Comparison of ENCODE assay signal across 9 cellular contexts in genomic region chr17:1110524-1110843, GRCh38.
A peak's percentile ranks its signal among the peaks of the same experiment; 100 is the strongest.
DNase-seq lines count a peak whose midpoint lies in the region; ATAC-seq and FAIRE-seq lines count a peak whose summit lies in the region.
"Had no signal": no experiment of that assay in that cellular context is flagged by ENCODE, and none has a peak within 500 bp of the region (broad histone marks: within the 10 kb centered on the region; RNA-seq: fewer than 3 reads in every experiment).

No MANE protein-coding gene starts in this region.

- peak overlapping the region; percentile 85 for H3K4me3 Mint-ChIP-seq in activated CD4-positive, alpha-beta memory T cell treated with anti-CD3 and anti-CD28 coated beads, Interleukin-2, amount 10 ng/mL, durations not matched to agents 7 days and 5 days
- H3K4me3 Mint-ChIP-seq in stimulated activated naive CD8-positive, alpha-beta T cell treated with anti-CD3 and anti-CD28 coated beads, Interleukin-15, amount 100 ng/mL, for 72 hours: peak overlapping the region; percentile 94 to 97

- H3K36me3 Mint-ChIP-seq in activated CD4-positive, alpha-beta memory T cell treated with anti-CD3 and anti-CD28 coated beads, Interleukin-2, amount 10 ng/mL, durations not matched to agents 7 days and 5 days (ENCODE audit: low read depth): peaks cover 16% of the 10 kb centered on the region

- POLR2A ChIA-PET in activated CD4-positive, alpha-beta memory T cell treated with anti-CD3 and anti-CD28 coated beads, Interleukin-2, amount 10 ng/mL, durations not matched to agents 7 days and 5 days (lab: Charles Lee): interaction anchor here (1.0 to 3.1 kb wide), 2 partner anchors 14 to 405 kb away, joined by 4 to 11 read pairs; partner anchors contain the start of gene INPP5K

- H3K9me3 Mint-ChIP-seq in activated CD4-positive, alpha-beta memory T cell treated with anti-CD3 and anti-CD28 coated beads, Interleukin-2, amount 10 ng/mL, durations not matched to agents 7 days and 5 days: no peaks in the 10 kb centered on the region
- no peaks in the 10 kb centered on the region for H3K9me3 Mint-ChIP-seq in stimulated activated naive CD8-positive, alpha-beta T cell treated with anti-CD3 and anti-CD28 coated beads, Interleukin-15, amount 100 ng/mL, for 72 hours

- no peaks in the 10 kb centered on the region for H3K27me3 Mint-ChIP-seq in activated CD4-positive, alpha-beta memory T cell treated with anti-CD3 and anti-CD28 coated beads, Interleukin-2, amount 10 ng/mL, durations not matched to agents 7 days and 5 days
- no peaks in the 10 kb centered on the region for H3K27me3 Mint-ChIP-seq in stimulated activated naive CD8-positive, alpha-beta T cell treated with anti-CD3 and anti-CD28 coated beads, Interleukin-15, amount 100 ng/mL, for 72 hours

- peaks cover 66% of the 10 kb centered on the region for H3K4me1 Mint-ChIP-seq in activated CD4-positive, alpha-beta memory T cell treated with anti-CD3 and anti-CD28 coated beads, Interleukin-2, amount 10 ng/mL, durations not matched to agents 7 days and 5 days
- H3K4me1 Mint-ChIP-seq in stimulated activated naive CD8-positive, alpha-beta T cell treated with anti-CD3 and anti-CD28 coated beads, Interleukin-15, amount 100 ng/mL, for 72 hours: peaks cover 67% of the 10 kb centered on the region

- peak overlapping the region; percentile 81 for H3K27ac Mint-ChIP-seq in activated CD4-positive, alpha-beta memory T cell treated with anti-CD3 and anti-CD28 coated beads, Interleukin-2, amount 10 ng/mL, durations not matched to agents 7 days and 5 days
- H3K27ac Mint-ChIP-seq in stimulated activated naive CD8-positive, alpha-beta T cell treated with anti-CD3 and anti-CD28 coated beads, Interleukin-15, amount 100 ng/mL, for 72 hours: peak overlapping the region; percentile 87 to 94

- CTCF ChIA-PET in activated CD4-positive, alpha-beta memory T cell treated with anti-CD3 and anti-CD28 coated beads, Interleukin-2, amount 10 ng/mL, durations not matched to agents 7 days and 5 days (lab: Charles Lee): interaction anchor here (0.6 to 1.3 kb wide), 4 partner anchors 12 to 77 kb away, joined by 3 to 5 read pairs (median 3); no protein-coding TSS in a partner anchor

- DNase-seq in NCI-H510A treated with DMSO at 0.1 percent for 48 hours (lab: John Stamatoyannopoulos, UW) (peak; percentile 8), NCI-H510A (lab: John Stamatoyannopoulos, UW) (no peak), kidney glomerular epithelial cell (lab: John Stamatoyannopoulos, UW) (peak; percentile 49), urothelium cell line (ENCODE audit: low spot score) (no peak), retina (no peak)
- DNase-seq in activated CD4-positive, alpha-beta memory T cell treated with anti-CD3 and anti-CD28 coated beads, Interleukin-2, amount 10 ng/mL, durations not matched to agents 7 days and 5 days: no peak
- no peak for DNase-seq in stimulated activated naive CD8-positive, alpha-beta T cell treated with anti-CD3 and anti-CD28 coated beads, Interleukin-15, amount 100 ng/mL, for 72 hours
- DNase-seq: activated naive CD4-positive, alpha-beta T cell treated with Interleukin-2 at 50 U/mL for 16 hours had no signal

- ATAC-seq in stimulated activated naive CD8-positive, alpha-beta T cell treated with anti-CD3 and anti-CD28 coated beads, Interleukin-15, amount 100 ng/mL, for 72 hours: no peak
- ATAC-seq in HG03469 (IDR thresholded peaks at IDR 0.05; ENCODE audit: unreplicated experiment): no peak

- no peak for FAIRE-seq in urothelium cell line (lab: Jason Lieb, UNC)

Comparison
In these comparisons a context has a peak if more than half of its experiments do, and no peak if none do; other contexts are left out.
1. DNase-seq: peak in NCI-H510A treated with DMSO at 0.1 percent for 48 hours (single experiment) and kidney glomerular epithelial cell (single experiment); none in NCI-H510A (single experiment), activated CD4-positive, alpha-beta memory T cell treated with anti-CD3 and anti-CD28 coated beads, Interleukin-2, amount 10 ng/mL, durations not matched to agents 7 days and 5 days (single experiment), stimulated activated naive CD8-positive, alpha-beta T cell treated with anti-CD3 and anti-CD28 coated beads, Interleukin-15, amount 100 ng/mL, for 72 hours (0 of 2), urothelium cell line (single experiment) and retina (single experiment).